Comparison of ENCODE assay signal across 8 cellular contexts in genomic region chr22:50209893-50210292, GRCh38. TPM values are rescaled to one million over a fixed set of nuclear protein-coding genes. Genes with fewer than 3 reads are reported as not detected.
DNase-seq lines count a peak whose midpoint lies in the region; ATAC-seq and TF ChIP-seq lines count a peak whose summit lies in the region.

No MANE protein-coding gene starts in this region.

- H3K4me1 ChIP-seq in BE2C, result peaks cover 6% of the 10 kb centered on the region
- H3K4me1 ChIP-seq in GM23338 (ENCODE audit: insufficient read depth), result no peaks in the 10 kb centered on the region

- peaks cover 9% of the 10 kb centered on the region for H3K27me3 Mint-ChIP-seq in GM23338 (ENCODE audit: insufficient read depth, low read depth, poor library complexity)
- no peaks in the 10 kb centered on the region for H3K27me3 Mint-ChIP-seq in activated naive CD4-positive, alpha-beta T cell treated with anti-CD3 and anti-CD28 coated beads, Interleukin-2, amount 10 ng/mL, durations not matched to agents 7 days and 5 days

- no peaks in the 10 kb centered on the region for H3K9me3 ChIP-seq in BE2C

- H3K9me2 ChIP-seq in GM23338 (ENCODE audit: insufficient read depth), result no peaks in the 10 kb centered on the region

- H3K27ac ChIP-seq in GM23338 (ENCODE audit: low read depth), result no peak overlapping the region

- DNase-seq in BE2C, result peak; percentile 79
- DNase-seq in GM23338 (ENCODE audit: low spot score), result peak; percentile 75
- DNase-seq in RPMI7951 (ENCODE audit: low read depth), result peak; percentile 53
- DNase-seq in activated naive CD4-positive, alpha-beta T cell treated with anti-CD3 and anti-CD28 coated beads, Interleukin-2, amount 10 ng/mL, durations not matched to agents 7 days and 5 days, result peak; percentile 82
- DNase-seq in head of caudate nucleus, result peak in 40 of 42 donors; percentile 45 to 87 (median 71)
- no peak for DNase-seq in retinal pigment epithelial cell (ENCODE audit: low read depth)

- CTCF ChIA-PET in activated naive CD4-positive, alpha-beta T cell treated with anti-CD3 and anti-CD28 coated beads, Interleukin-2, amount 10 ng/mL, durations not matched to agents 7 days and 5 days (lab: Charles Lee), result no interaction called here

- peaks cover 16% of the 10 kb centered on the region for H4K20me1 ChIP-seq in GM23338 (replicated peaks; ENCODE audit: insufficient read depth)

- H3K4me1 Mint-ChIP-seq in GM23338, result peaks cover 2% of the 10 kb centered on the region; the same call in 1 of the 3 replicates
- H3K4me1 Mint-ChIP-seq in activated naive CD4-positive, alpha-beta T cell treated with anti-CD3 and anti-CD28 coated beads, Interleukin-2, amount 10 ng/mL, durations not matched to agents 7 days and 5 days, result peaks cover 7% of the 10 kb centered on the region

- H3K79me2 ChIP-seq in GM23338 (replicated peaks; ENCODE audit: insufficient read depth), result peaks cover 17% of the 10 kb centered on the region; the same call in 1 of the 2 replicates

- H3K4me3 Mint-ChIP-seq in GM23338, result no peak overlapping the region
- H3K4me3 Mint-ChIP-seq in activated naive CD4-positive, alpha-beta T cell treated with anti-CD3 and anti-CD28 coated beads, Interleukin-2, amount 10 ng/mL, durations not matched to agents 7 days and 5 days, result no peak overlapping the region

- H3K27me3 ChIP-seq in BE2C (no peaks in the 10 kb centered on the region), GM23338 (ENCODE audit: insufficient read depth) (no peaks in the 10 kb centered on the region)

- intact Hi-C loops in head of caudate nucleus (cut with DNase I), result loop anchor here (2.0 kb wide), 1 partner anchor 63 kb away; no protein-coding TSS in a partner anchor

- H3K36me3 ChIP-seq in BE2C, result peaks cover 49% of the 10 kb centered on the region
- H3K36me3 ChIP-seq in GM23338 (ENCODE audit: insufficient read depth), result 0 out of 2 replicates have a peak, but pooled peaks cover 7% of the 10 kb centered on the region

- H2AFZ ChIP-seq in GM23338, result no peak overlapping the region

- no peak overlapping the region for H3K4me3 ChIP-seq in BE2C (ENCODE audit: low read depth, low read length)
- no peak overlapping the region for H3K4me3 ChIP-seq in GM23338
- no peak overlapping the region for H3K4me3 ChIP-seq in retinal pigment epithelial cell (ENCODE audit: low read length)

- no peaks in the 10 kb centered on the region; the same call in 2 of the 3 replicates for H3K9me3 Mint-ChIP-seq in GM23338
- H3K9me3 Mint-ChIP-seq in activated naive CD4-positive, alpha-beta T cell treated with anti-CD3 and anti-CD28 coated beads, Interleukin-2, amount 10 ng/mL, durations not matched to agents 7 days and 5 days, result no peaks in the 10 kb centered on the region

- no peak overlapping the region for H3K27ac Mint-ChIP-seq in GM23338
- no peak overlapping the region for H3K27ac Mint-ChIP-seq in activated naive CD4-positive, alpha-beta T cell treated with anti-CD3 and anti-CD28 coated beads, Interleukin-2, amount 10 ng/mL, durations not matched to agents 7 days and 5 days

- H3K4me2 ChIP-seq in GM23338, result no peak overlapping the region

- peak; percentile 98 for TF ChIP-seq CTCF in BE2C (IDR thresholded peaks at IDR 0.05; ENCODE audit: low read depth, low read length)
- TF ChIP-seq CTCF in GM23338 (conservative IDR thresholded peaks at IDR 0.05; ENCODE audit: low read depth in 2 of 2), result peak; percentile 83 to 85
- peak; percentile 95 for TF ChIP-seq CTCF in retinal pigment epithelial cell (conservative IDR thresholded peaks at IDR 0.05; ENCODE audit: low read depth, low read length)

- ATAC-seq in GM23338 (peak; percentile 64), HG02571 (IDR thresholded peaks at IDR 0.05; ENCODE audit: unreplicated experiment) (no peak), HG03139 (IDR thresholded peaks at IDR 0.05; ENCODE audit: unreplicated experiment) (no peak)

- no peaks in the 10 kb centered on the region for H3F3A ChIP-seq in GM23338 (replicated peaks; ENCODE audit: low read depth)

- H3K36me3 Mint-ChIP-seq in GM23338 (ENCODE audit: low read depth), result peaks cover 46% of the 10 kb centered on the region
- H3K36me3 Mint-ChIP-seq in activated naive CD4-positive, alpha-beta T cell treated with anti-CD3 and anti-CD28 coated beads, Interleukin-2, amount 10 ng/mL, durations not matched to agents 7 days and 5 days, result peaks cover 35% of the 10 kb centered on the region

TF ChIP-seq in GM23338, 12 proteins besides CTCF, POLR2A, EP300 and RAD21 (continues in another document):
- TF ChIP-seq CREB1 (CRISPR knock-in tag; IDR thresholded peaks at IDR 0.05; ENCODE audit: low read depth), result no peak
- no peak for TF ChIP-seq EZH2phosphoT487 (IDR thresholded peaks at IDR 0.05; ENCODE audit: unreplicated experiment)
- TF ChIP-seq ZNF331 (CRISPR knock-in tag; IDR thresholded peaks at IDR 0.05; ENCODE audit: low read depth), result no peak
- TF ChIP-seq POLR2AphosphoS5 (IDR thresholded peaks at IDR 0.05; ENCODE audit: low read depth), result no peak
- TF ChIP-seq STAT1 (IDR thresholded peaks at IDR 0.05; ENCODE audit: unreplicated experiment), result no peak
- no peak for TF ChIP-seq EZH2 (IDR thresholded peaks at IDR 0.05; ENCODE audit: low read depth, unreplicated experiment)
- no peak for TF ChIP-seq ZNF114 (CRISPR knock-in tag; IDR thresholded peaks at IDR 0.05)
- TF ChIP-seq, protein P1, sequence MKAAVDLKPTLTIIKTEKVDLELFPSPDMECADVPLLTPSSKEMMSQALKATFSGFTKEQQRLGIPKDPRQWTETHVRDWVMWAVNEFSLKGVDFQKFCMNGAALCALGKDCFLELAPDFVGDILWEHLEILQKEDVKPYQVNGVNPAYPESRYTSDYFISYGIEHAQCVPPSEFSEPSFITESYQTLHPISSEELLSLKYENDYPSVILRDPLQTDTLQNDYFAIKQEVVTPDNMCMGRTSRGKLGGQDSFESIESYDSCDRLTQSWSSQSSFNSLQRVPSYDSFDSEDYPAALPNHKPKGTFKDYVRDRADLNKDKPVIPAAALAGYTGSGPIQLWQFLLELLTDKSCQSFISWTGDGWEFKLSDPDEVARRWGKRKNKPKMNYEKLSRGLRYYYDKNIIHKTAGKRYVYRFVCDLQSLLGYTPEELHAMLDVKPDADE (IDR thresholded peaks at IDR 0.05), result no peak
- no peak for TF ChIP-seq NANOG (IDR thresholded peaks at IDR 0.05; ENCODE audit: borderline replicate concordance)
- no peak for TF ChIP-seq REST (IDR thresholded peaks at IDR 0.05; ENCODE audit: unreplicated experiment)
- no peak for TF ChIP-seq JUNB (IDR thresholded peaks at IDR 0.05; ENCODE audit: unreplicated experiment)

RNA-seq across cellular contexts. Expression of gene SELENOO, which starts 9.1 kb away (rescaled TPM):
- polyA plus RNA-seq in BE2C (2012; ENCODE audit: insufficient read depth, insufficient read length, low read depth), result 55.3 TPM
- 16.9 and 21.3 TPM in 2 replicates for total RNA-seq in GM23338 (2014; rRNA removed; shearing (Covaris generic))
- polyA plus RNA-seq in GM23338 (2016; fragmentation: Nextera tagmentation; extraction: Ambion mirVana), result 6.8 and 8.6 TPM in 2 replicates
- total RNA-seq in RPMI7951 (2014; rRNA removed; shearing (Covaris generic)), result 9.4 and 13.7 TPM in 2 replicates

RNA-seq across cellular contexts. Expression of gene TRABD, which starts 24.2 kb away (rescaled TPM):
- polyA plus RNA-seq in BE2C (2012; ENCODE audit: insufficient read depth, insufficient read length, low read depth), result 126 TPM
- 58.6 and 66.1 TPM in 2 replicates for total RNA-seq in GM23338 (2014; rRNA removed; shearing (Covaris generic))
- 40.8 and 44.1 TPM in 2 replicates for polyA plus RNA-seq in GM23338 (2016; fragmentation: Nextera tagmentation; extraction: Ambion mirVana)
- 11.2 and 11.6 TPM in 2 replicates for total RNA-seq in RPMI7951 (2014; rRNA removed; shearing (Covaris generic))

RNA-seq across cellular contexts. Expression of gene TUBGCP6, which starts 34.9 kb away (rescaled TPM):
- polyA plus RNA-seq in BE2C (2012; ENCODE audit: insufficient read depth, insufficient read length, low read depth), result 80.6 TPM
- total RNA-seq in GM23338 (2014; rRNA removed; shearing (Covaris generic)), result 32.7 and 47.1 TPM in 2 replicates
- polyA plus RNA-seq in GM23338 (2016; fragmentation: Nextera tagmentation; extraction: Ambion mirVana), result 18.6 TPM in 2 replicates
- total RNA-seq in RPMI7951 (2014; rRNA removed; shearing (Covaris generic)), result 6.7 and 7.1 TPM in 2 replicates

RNA-seq across cellular contexts. Expression of gene PANX2, which starts 39.4 kb away (rescaled TPM):
- 0.14 TPM for polyA plus RNA-seq in BE2C (2012; ENCODE audit: insufficient read depth, insufficient read length, low read depth)
- 5.1 and 5.9 TPM in 2 replicates for total RNA-seq in GM23338 (2014; rRNA removed; shearing (Covaris generic))
- 2.6 and 2.8 TPM in 2 replicates for polyA plus RNA-seq in GM23338 (2016; fragmentation: Nextera tagmentation; extraction: Ambion mirVana)
- total RNA-seq in RPMI7951 (2014; rRNA removed; shearing (Covaris generic)), result 0.49 TPM in 1 of 2 replicates, not detected in the other

RNA-seq across cellular contexts. Expression of gene HDAC10, which starts 41.2 kb away (rescaled TPM):
- 151 TPM for polyA plus RNA-seq in BE2C (2012; ENCODE audit: insufficient read depth, insufficient read length, low read depth)
- 32.4 and 41.9 TPM in 2 replicates for total RNA-seq in GM23338 (2014; rRNA removed; shearing (Covaris generic))
- 4.1 and 5.1 TPM in 2 replicates for polyA plus RNA-seq in GM23338 (2016; fragmentation: Nextera tagmentation; extraction: Ambion mirVana)
- total RNA-seq in RPMI7951 (2014; rRNA removed; shearing (Covaris generic)), result 4.2 and 5.0 TPM in 2 replicates
